ENCODE assay signal across 8 cellular contexts in the genomic region with DNA sequence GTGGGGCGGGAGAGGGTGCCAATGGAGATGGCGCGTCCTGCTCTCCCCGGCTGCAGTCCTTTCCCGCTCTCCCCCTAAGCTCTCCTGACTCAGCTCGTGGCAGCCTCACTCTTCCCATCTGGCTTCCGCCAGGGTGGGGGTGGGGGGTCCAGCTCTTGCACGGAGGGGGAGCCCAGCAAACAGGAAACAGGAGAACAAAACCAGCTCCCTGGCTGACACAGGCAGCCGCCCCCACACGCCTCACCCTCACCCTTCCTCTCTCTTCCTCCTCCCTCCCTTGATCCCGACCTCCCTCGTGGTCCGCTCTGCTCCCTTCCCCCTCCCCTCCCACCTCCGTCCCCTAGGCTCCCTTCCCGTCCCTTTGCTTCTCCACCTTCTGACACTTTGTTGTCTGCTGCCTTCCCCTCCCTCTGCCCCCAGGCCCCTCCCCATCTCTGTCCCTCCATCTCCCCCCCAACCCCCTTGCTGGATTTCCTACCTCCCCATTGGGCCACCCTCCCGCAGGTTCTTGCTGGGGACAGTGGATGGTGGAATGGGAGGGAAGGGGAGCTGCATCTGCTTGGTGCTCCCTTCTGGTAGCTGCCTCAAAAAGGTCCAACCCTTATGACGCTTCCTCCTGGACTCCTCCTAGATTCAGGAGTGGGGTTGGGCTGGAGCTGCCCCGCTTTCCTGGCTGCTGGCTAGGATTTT. TPM values are rescaled to one million over a fixed set of nuclear protein-coding genes. Genes with fewer than 3 reads are reported as not detected.
A peak's percentile ranks its signal among the peaks of the same experiment; 100 is the strongest.
DNase-seq lines count a peak whose midpoint lies in the region; ATAC-seq and TF ChIP-seq lines count a peak whose summit lies in the region.

No MANE protein-coding gene starts in this region.

- no peak for ATAC-seq in activated CD8-positive, alpha-beta T cell treated with anti-CD3 and anti-CD28 coated beads for 36 hours

- H3K27ac Mint-ChIP-seq in brain = peak overlapping the region in 3 of 5 experiments; percentile 61 to 85 (median 78)
- H3K27ac Mint-ChIP-seq in activated CD8-positive, alpha-beta T cell treated with anti-CD3 and anti-CD28 coated beads for 36 hours = no peak overlapping the region

- peak overlapping the region; percentile 80 to 86 (median 82) for H3K4me3 Mint-ChIP-seq in brain
- H3K4me3 Mint-ChIP-seq in activated CD8-positive, alpha-beta T cell treated with anti-CD3 and anti-CD28 coated beads for 36 hours = no peak overlapping the region

- peak overlapping the region; percentile 73 for H3K27ac ChIP-seq in temporal lobe (ENCODE audit: low read depth, low read length)

- peaks cover 29% of the 10 kb centered on the region for H3K27me3 Mint-ChIP-seq in brain
- H3K27me3 Mint-ChIP-seq in activated CD8-positive, alpha-beta T cell treated with anti-CD3 and anti-CD28 coated beads for 36 hours = peaks cover 30% of the 10 kb centered on the region

- CTCF ChIA-PET in activated CD8-positive, alpha-beta T cell treated with anti-CD3 and anti-CD28 coated beads for 36 hours (lab: Charles Lee) = interaction anchor here (0.6 to 1.8 kb wide), 3 partner anchors 9 to 216 kb away, joined by 3 to 5 read pairs (median 3); no protein-coding TSS in a partner anchor

- POLR2A ChIA-PET in activated CD8-positive, alpha-beta T cell treated with anti-CD3 and anti-CD28 coated beads for 36 hours (lab: Charles Lee) = no interaction called here

- H3K36me3 Mint-ChIP-seq in brain = no peaks in the 10 kb centered on the region
- H3K36me3 Mint-ChIP-seq in activated CD8-positive, alpha-beta T cell treated with anti-CD3 and anti-CD28 coated beads for 36 hours (ENCODE audit: low read depth) = no peaks in the 10 kb centered on the region

- TF ChIP-seq CTCF in brain (conservative IDR thresholded peaks at IDR 0.05) = no peak
- TF ChIP-seq CTCF in activated CD8-positive, alpha-beta T cell treated with anti-CD3 and anti-CD28 coated beads for 36 hours (IDR thresholded peaks at IDR 0.05) = no peak

- intact Hi-C loops in activated CD8-positive, alpha-beta T cell treated with anti-CD3 and anti-CD28 coated beads for 36 hours (cut with micrococcal nuclease) = no loop called here

- DNase-seq in HT-29 (ENCODE audit: low spot score) (peak; percentile 89), iPS-NIHi7 (ENCODE audit: extremely low spot score) (peak; percentile 87), CD1c-positive myeloid dendritic cell (ENCODE audit: extremely low spot score) (no peak), DMS114 treated with DMSO at 0.1 percent for 48 hours (lab: John Stamatoyannopoulos, UW; ENCODE audit: unreplicated experiment) (no peak), NCI-H1930 (lab: John Stamatoyannopoulos, UW) (no peak)
- no peak for DNase-seq in activated CD8-positive, alpha-beta T cell treated with anti-CD3 and anti-CD28 coated beads for 36 hours

- H3K9me3 Mint-ChIP-seq in brain = no peaks in the 10 kb centered on the region
- H3K9me3 Mint-ChIP-seq in activated CD8-positive, alpha-beta T cell treated with anti-CD3 and anti-CD28 coated beads for 36 hours = no peaks in the 10 kb centered on the region

- H3K4me1 Mint-ChIP-seq in brain = peaks cover 77% of the 10 kb centered on the region
- H3K4me1 Mint-ChIP-seq in activated CD8-positive, alpha-beta T cell treated with anti-CD3 and anti-CD28 coated beads for 36 hours (ENCODE audit: low read depth) = peaks cover 12% of the 10 kb centered on the region

RNA-seq across cellular contexts. Expression of a gene that starts 23.7 kb away (rescaled TPM):
- 326 and 391 TPM in 2 replicates for total RNA-seq in HT-29 (2014; rRNA removed; shearing (Covaris generic))
- polyA plus RNA-seq in brain (ENCODE audit: insufficient read depth, low read depth, low replicate concordance) = 59.0 TPM
- total RNA-seq in temporal lobe = 82.4 TPM
- under 1 TPM; 0.40 to 0.47 TPM for total RNA-seq in activated CD8-positive, alpha-beta T cell treated with anti-CD3 and anti-CD28 coated beads for 36 hours

Comparison
In these comparisons a context has a peak if more than half of its experiments do, and no peak if none do; other contexts are left out.
1. DNase-seq: peak in HT-29 (single experiment) and iPS-NIHi7 (single experiment); none in CD1c-positive myeloid dendritic cell (single experiment), DMS114 treated with DMSO at 0.1 percent for 48 hours (single experiment), activated CD8-positive, alpha-beta T cell treated with anti-CD3 and anti-CD28 coated beads for 36 hours (single experiment) and NCI-H1930 (0 of 2).
2. RNA of a gene that starts 23.7 kb away (total RNA-seq): 326 to 391 TPM in HT-29 and 82.4 TPM in temporal lobe (single experiment); 0.40 to 0.47 TPM in activated CD8-positive, alpha-beta T cell treated with anti-CD3 and anti-CD28 coated beads for 36 hours; every median in the first group is over 10 times any median in the second.